Comparison of ENCODE assay signal across 1 cellular context in the genomic region with DNA sequence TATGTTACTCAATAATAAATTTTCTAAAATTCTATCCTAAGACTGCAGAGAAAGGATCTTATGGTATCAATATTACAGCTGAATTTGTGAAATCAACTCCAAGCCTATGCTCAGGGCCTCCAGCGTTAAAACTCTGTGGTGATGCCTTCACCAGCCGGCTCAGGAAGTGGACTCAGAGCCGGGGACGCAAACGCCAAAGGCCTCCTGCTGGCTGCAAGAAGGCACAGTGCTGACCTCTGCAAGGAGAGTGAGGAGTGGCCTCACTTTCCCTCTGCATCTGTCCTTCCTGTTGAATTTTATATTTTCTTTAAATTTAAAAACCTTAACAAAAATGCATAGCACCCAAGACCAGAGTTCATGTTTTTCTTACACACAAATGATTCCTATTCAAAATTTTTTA.
TF ChIP-seq lines count a peak whose summit lies in the region.

No MANE protein-coding gene starts in this region.

TF ChIP-seq in H1, 55 proteins besides CTCF, POLR2A, EP300 and RAD21 (continued from another document):
- TF ChIP-seq SP2 (IDR thresholded peaks at IDR 0.05; ENCODE audit: low read length) (no peak), EZH2 (IDR thresholded peaks at IDR 0.05; ENCODE audit: low read depth, low read length, severe bottlenecking) (no peak), NRF1 (IDR thresholded peaks at IDR 0.05; ENCODE audit: low read depth, low read length) (no peak), NANOG (IDR thresholded peaks at IDR 0.05; ENCODE audit: insufficient read depth, low read depth, low read length, poor library complexity, severe bottlenecking) (no peak), ZNF274 (IDR thresholded peaks at IDR 0.05; ENCODE audit: borderline replicate concordance, extremely low read depth, low read length) (no peak), TCF12 (IDR thresholded peaks at IDR 0.05; ENCODE audit: low read depth, low read length) (no peak), HDAC6 (IDR thresholded peaks at IDR 0.05; ENCODE audit: low read depth, low read length) (no peak)
- TF ChIP-seq, protein P1, sequence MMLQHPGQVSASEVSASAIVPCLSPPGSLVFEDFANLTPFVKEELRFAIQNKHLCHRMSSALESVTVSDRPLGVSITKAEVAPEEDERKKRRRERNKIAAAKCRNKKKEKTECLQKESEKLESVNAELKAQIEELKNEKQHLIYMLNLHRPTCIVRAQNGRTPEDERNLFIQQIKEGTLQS (IDR thresholded peaks at IDR 0.05; ENCODE audit: insufficient read depth, low read depth, low read length), result no peak
TF ChIP-seq in H1: peak in this region for 0.
